25 cellular contexts compared by ENCODE assay signal in genomic region chr20:7629880-7630279, GRCh38.
"Had no signal": no experiment of that assay in that cellular context is flagged by ENCODE, and none has a peak within 500 bp of the region (broad histone marks: within the 10 kb centered on the region; RNA-seq: fewer than 3 reads in every experiment).

No MANE protein-coding gene starts in this region.

- H3K9me3 ChIP-seq: adrenal gland, SJSA1 had no signal

- ATAC-seq: activated CD4-positive, CD25-positive, alpha-beta regulatory T cell treated with anti-CD3 and anti-CD28 coated beads, Interleukin-2, amount 50 U/mL, for 24 hours; activated CD8-positive, alpha-beta T cell treated with anti-CD3 and anti-CD28 coated beads, Interleukin-2, amount 10 ng/mL, durations not matched to agents 7 days and 5 days; Panc1; SK-N-SH treated with all-trans-retinoic acid at 6 μM for 48 hours had no signal

- H3K27ac Mint-ChIP-seq: activated CD8-positive, alpha-beta T cell treated with anti-CD3 and anti-CD28 coated beads, Interleukin-2, amount 10 ng/mL, durations not matched to agents 7 days and 5 days; activated naive CD8-positive, alpha-beta T cell treated with anti-CD3 and anti-CD28 coated beads, Interleukin-2, amount 10 ng/mL, durations not matched to agents 7 days and 5 days; T-helper 1 cell treated with Interleukin-12 subunit alpha and Interleukin-12 subunit beta and Interleukin-4 antibody, amounts not matched to agents 30 μg/mL and 1 μg/mL, for 36 hours had no signal

- H3K36me3 ChIP-seq: adrenal gland, SJSA1 had no signal

- DNase-seq: activated CD4-positive, alpha-beta T cell treated with anti-CD3 and anti-CD28 coated beads for 4 hours; activated CD4-positive, alpha-beta T cell treated with anti-CD3 and anti-CD28 coated beads, Interleukin-2, amount 50 U/mL, for 4 hours; activated CD8-positive, alpha-beta memory T cell treated with anti-CD3 and anti-CD28 coated beads, Interleukin-2, amount 50 U/mL, for 48 hours; activated CD8-positive, alpha-beta T cell treated with anti-CD3 and anti-CD28 coated beads, Interleukin-2, amount 10 ng/mL, durations not matched to agents 7 days and 5 days; activated naive CD4-positive, alpha-beta T cell treated with anti-CD3 and anti-CD28 coated beads, Interleukin-2, amount 50 U/mL, for 16 hours; activated naive CD8-positive, alpha-beta T cell treated with anti-CD3 and anti-CD28 coated beads, Interleukin-2, amount 10 ng/mL, durations not matched to agents 7 days and 5 days; activated T-cell treated with anti-CD3 and anti-CD28 coated beads, Interleukin-2, amount 50 U/mL, for 1 hour; adrenal gland; anterior cingulate cortex; caudate nucleus; NCI-H1048; NCI-H146; NCI-H187 treated with DMSO at 0.1 percent for 48 hours; NCI-H2171; NCI-H2227 treated with DMSO at 0.1 percent for 48 hours; NCI-H526 treated with DMSO at 0.1 percent for 48 hours; NCI-H82; SHP77; SW 1271 had no signal

- H3K27me3 ChIP-seq: adrenal gland, SJSA1 had no signal

- H3K4me3 ChIP-seq: adrenal gland, SJSA1 had no signal

- H3K36me3 Mint-ChIP-seq: activated naive CD8-positive, alpha-beta T cell treated with anti-CD3 and anti-CD28 coated beads, Interleukin-2, amount 10 ng/mL, durations not matched to agents 7 days and 5 days had no signal

- H3K4me1 ChIP-seq: adrenal gland had no signal

- H3K4me1 Mint-ChIP-seq: activated naive CD8-positive, alpha-beta T cell treated with anti-CD3 and anti-CD28 coated beads, Interleukin-2, amount 10 ng/mL, durations not matched to agents 7 days and 5 days had no signal

- H3K4me3 Mint-ChIP-seq: activated CD8-positive, alpha-beta T cell treated with anti-CD3 and anti-CD28 coated beads, Interleukin-2, amount 10 ng/mL, durations not matched to agents 7 days and 5 days; activated naive CD8-positive, alpha-beta T cell treated with anti-CD3 and anti-CD28 coated beads, Interleukin-2, amount 10 ng/mL, durations not matched to agents 7 days and 5 days; T-helper 1 cell treated with Interleukin-12 subunit alpha and Interleukin-12 subunit beta and Interleukin-4 antibody, amounts not matched to agents 30 μg/mL and 1 μg/mL, for 36 hours had no signal

- H3K27ac ChIP-seq: adrenal gland, RWPE1, SJSA1 had no signal

- H3K27me3 Mint-ChIP-seq: activated naive CD8-positive, alpha-beta T cell treated with anti-CD3 and anti-CD28 coated beads, Interleukin-2, amount 10 ng/mL, durations not matched to agents 7 days and 5 days had no signal
